1 cellular context compared by ENCODE assay signal in the genomic region with DNA sequence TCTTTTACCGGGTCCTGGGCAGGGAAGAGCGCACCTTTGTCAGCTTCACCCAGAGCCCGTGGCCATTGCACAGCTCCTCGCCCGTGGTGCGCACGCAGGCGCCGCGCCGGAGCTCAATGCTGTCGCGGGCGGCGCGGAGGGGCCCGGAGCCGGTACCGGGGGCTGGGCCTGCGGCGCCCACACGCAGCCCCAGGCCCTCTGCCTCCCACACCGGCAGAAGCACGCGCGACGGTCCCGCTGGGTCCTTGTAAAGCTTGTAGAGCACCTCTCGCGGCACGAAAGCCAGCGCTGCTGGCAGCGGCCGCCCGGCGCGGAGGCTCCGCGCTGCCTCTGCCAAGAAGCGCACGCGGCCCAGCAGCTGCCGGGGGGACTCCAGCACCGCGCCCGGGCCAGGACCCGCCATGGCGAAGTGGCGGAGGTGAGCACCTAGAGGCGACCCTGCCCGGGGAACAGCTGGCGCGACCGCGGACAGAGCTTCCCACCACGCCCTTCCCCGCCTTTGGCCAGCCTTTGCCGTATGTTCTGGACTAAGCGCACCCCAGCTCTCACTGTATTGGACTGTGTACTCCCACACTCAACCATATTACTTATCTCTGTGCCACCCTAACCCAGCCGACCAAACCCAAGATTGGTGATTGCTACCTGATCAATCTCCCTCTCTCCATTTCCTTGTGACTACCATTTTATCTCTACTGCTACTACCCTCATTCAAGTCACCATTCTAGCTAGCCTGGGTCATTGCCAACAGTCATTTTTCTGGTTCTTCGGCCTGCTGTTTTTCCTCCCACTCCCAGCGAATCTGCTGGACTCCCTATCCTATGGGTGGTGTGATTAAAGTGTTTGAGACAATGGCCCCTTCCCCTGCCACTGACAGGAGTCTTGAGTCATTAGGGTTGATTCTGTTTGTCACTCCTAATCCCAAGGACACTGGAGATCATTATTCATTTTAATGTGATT.
TF ChIP-seq lines count a peak whose summit lies in the region.

A gene (minus strand): TSS at position 470 of the 957 bp plus-strand sequence. CDS start 67 bp downstream, at position 403.

TF ChIP-seq in K562, 482 proteins besides CTCF, POLR2A, EP300 and RAD21 (continued from another document and continues in another):
- TF ChIP-seq PHTF2 (CRISPR knock-in tag; IDR thresholded peaks at IDR 0.05) (no peak), HMGN3 (IDR thresholded peaks at IDR 0.05; ENCODE audit: borderline replicate concordance, extremely low read depth, insufficient read length, low read depth, low read length) (peak; percentile 66), STAT5B (CRISPR knock-in tag; IDR thresholded peaks at IDR 0.05) (no peak), ZC3H4 (CRISPR knock-in tag; IDR thresholded peaks at IDR 0.05; ENCODE audit: borderline replicate concordance) (no peak), ILF3 (IDR thresholded peaks at IDR 0.05; ENCODE audit: borderline replicate concordance) (no peak), EP400 (IDR thresholded peaks at IDR 0.05) (no peak), GATAD2A (IDR thresholded peaks at IDR 0.05) (no peak), ZNF586 (CRISPR knock-in tag; conservative IDR thresholded peaks at IDR 0.05) (no peak), NFE2L1 (tag; IDR thresholded peaks at IDR 0.05; ENCODE audit: borderline replicate concordance, low read depth) (no peak), ZNF79 (CRISPR knock-in tag; IDR thresholded peaks at IDR 0.05; ENCODE audit: low read depth) (no peak), LEF1 (IDR thresholded peaks at IDR 0.05) (peak; percentile 48; the same call in 1 of the 2 replicates), RBFOX2 (IDR thresholded peaks at IDR 0.05; ENCODE audit: low read depth, low read length) (peak; percentile 77), ZNF41 (CRISPR knock-in tag; conservative IDR thresholded peaks at IDR 0.05) (no peak), PTBP1 (IDR thresholded peaks at IDR 0.05; ENCODE audit: low read depth, low read length) (no peak), RFX5 (IDR thresholded peaks at IDR 0.05; ENCODE audit: low read depth, low read length) (no peak), CREM (IDR thresholded peaks at IDR 0.05; ENCODE audit: low read depth) (peak; percentile 75), RNF2 (IDR thresholded peaks at IDR 0.05) (no peak), HDAC3 (IDR thresholded peaks at IDR 0.05; ENCODE audit: borderline replicate concordance, partially characterized antibody) (no peak), ZBTB17 (CRISPR knock-in tag; IDR thresholded peaks at IDR 0.05) (no peak), SRSF1 (IDR thresholded peaks at IDR 0.05; ENCODE audit: low read depth, low read length) (no peak), ESRRB (CRISPR knock-in tag; IDR thresholded peaks at IDR 0.05; ENCODE audit: borderline replicate concordance) (no peak), WHSC1 (IDR thresholded peaks at IDR 0.05; ENCODE audit: low read length) (no peak), CCAR2 (IDR thresholded peaks at IDR 0.05; ENCODE audit: low read depth, low read length) (no peak), YY1 (IDR thresholded peaks at IDR 0.05; ENCODE audit: borderline replicate concordance in 1 of 3, control insufficient read depth in 1 of 3, extremely low read depth in 1 of 3, insufficient read depth in 3 of 3, insufficient read length in 1 of 3, insufficient replicate concordance in 2 of 3, low read depth in 1 of 3, low read length in 2 of 3) (peak in 2 of 3 experiments; percentile 78 to 80), PRPF4 (IDR thresholded peaks at IDR 0.05; ENCODE audit: insufficient read depth, low read depth, low read length, poor library complexity, severe bottlenecking) (no peak), GABPB2 (CRISPR knock-in tag; conservative IDR thresholded peaks at IDR 0.05) (no peak), FOXJ2 (tag; IDR thresholded peaks at IDR 0.05) (peak; percentile 91), NFE2 (IDR thresholded peaks at IDR 0.05; ENCODE audit: low read depth) (no peak), ERF (CRISPR knock-in tag; IDR thresholded peaks at IDR 0.05) (peak; percentile 36; the same call in 1 of the 2 replicates), CHD1 (IDR thresholded peaks at IDR 0.05; ENCODE audit: low read length) (no peak), ZC3H8 (IDR thresholded peaks at IDR 0.05) (no peak), KDM1A (IDR thresholded peaks at IDR 0.05) (no peak), ZNF766 (CRISPR knock-in tag; conservative IDR thresholded peaks at IDR 0.05) (peak; percentile 73; the same call in 1 of the 2 replicates), MYC (IDR thresholded peaks at IDR 0.05; ENCODE audit: low read depth, low read length) (no peak; the same call in 1 of the 2 replicates), MYC (CRISPR knock-in tag; IDR thresholded peaks at IDR 0.05; ENCODE audit: borderline replicate concordance, low read depth) (no peak), KLF16 (IDR thresholded peaks at IDR 0.05) (no peak), FOXK1 (CRISPR knock-in tag; IDR thresholded peaks at IDR 0.05; ENCODE audit: borderline replicate concordance) (0 out of 2 replicates have a peak, but pooled peaks have one; percentile 30), BCOR (IDR thresholded peaks at IDR 0.05) (peak; percentile 53; the same call in 1 of the 2 replicates), SRSF3 (IDR thresholded peaks at IDR 0.05; ENCODE audit: insufficient read depth, low read length) (no peak), HNRNPH1 (optimal IDR thresholded peaks at IDR 0.05; ENCODE audit: low read depth, low read length) (no peak), PRMT5 (CRISPR knock-in tag; IDR thresholded peaks at IDR 0.05) (no peak)
- TF ChIP-seq, protein P1, sequence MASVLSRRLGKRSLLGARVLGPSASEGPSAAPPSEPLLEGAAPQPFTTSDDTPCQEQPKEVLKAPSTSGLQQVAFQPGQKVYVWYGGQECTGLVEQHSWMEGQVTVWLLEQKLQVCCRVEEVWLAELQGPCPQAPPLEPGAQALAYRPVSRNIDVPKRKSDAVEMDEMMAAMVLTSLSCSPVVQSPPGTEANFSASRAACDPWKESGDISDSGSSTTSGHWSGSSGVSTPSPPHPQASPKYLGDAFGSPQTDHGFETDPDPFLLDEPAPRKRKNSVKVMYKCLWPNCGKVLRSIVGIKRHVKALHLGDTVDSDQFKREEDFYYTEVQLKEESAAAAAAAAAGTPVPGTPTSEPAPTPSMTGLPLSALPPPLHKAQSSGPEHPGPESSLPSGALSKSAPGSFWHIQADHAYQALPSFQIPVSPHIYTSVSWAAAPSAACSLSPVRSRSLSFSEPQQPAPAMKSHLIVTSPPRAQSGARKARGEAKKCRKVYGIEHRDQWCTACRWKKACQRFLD (CRISPR knock-in tag; IDR thresholded peaks at IDR 0.05) = peak; percentile 53; the same call in 1 of the 2 replicates
- TF ChIP-seq, protein P2, sequence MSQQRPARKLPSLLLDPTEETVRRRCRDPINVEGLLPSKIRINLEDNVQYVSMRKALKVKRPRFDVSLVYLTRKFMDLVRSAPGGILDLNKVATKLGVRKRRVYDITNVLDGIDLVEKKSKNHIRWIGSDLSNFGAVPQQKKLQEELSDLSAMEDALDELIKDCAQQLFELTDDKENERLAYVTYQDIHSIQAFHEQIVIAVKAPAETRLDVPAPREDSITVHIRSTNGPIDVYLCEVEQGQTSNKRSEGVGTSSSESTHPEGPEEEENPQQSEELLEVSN (IDR thresholded peaks at IDR 0.05; ENCODE audit: borderline replicate concordance in 1 of 2, extremely low read depth in 1 of 2, insufficient read depth in 1 of 2, insufficient read length in 1 of 2, low read depth in 1 of 2, low read length in 1 of 2, poor library complexity in 1 of 2, severe bottlenecking in 1 of 2) = peak in 1 of 2 experiments; percentile 44
- TF ChIP-seq, protein P3, sequence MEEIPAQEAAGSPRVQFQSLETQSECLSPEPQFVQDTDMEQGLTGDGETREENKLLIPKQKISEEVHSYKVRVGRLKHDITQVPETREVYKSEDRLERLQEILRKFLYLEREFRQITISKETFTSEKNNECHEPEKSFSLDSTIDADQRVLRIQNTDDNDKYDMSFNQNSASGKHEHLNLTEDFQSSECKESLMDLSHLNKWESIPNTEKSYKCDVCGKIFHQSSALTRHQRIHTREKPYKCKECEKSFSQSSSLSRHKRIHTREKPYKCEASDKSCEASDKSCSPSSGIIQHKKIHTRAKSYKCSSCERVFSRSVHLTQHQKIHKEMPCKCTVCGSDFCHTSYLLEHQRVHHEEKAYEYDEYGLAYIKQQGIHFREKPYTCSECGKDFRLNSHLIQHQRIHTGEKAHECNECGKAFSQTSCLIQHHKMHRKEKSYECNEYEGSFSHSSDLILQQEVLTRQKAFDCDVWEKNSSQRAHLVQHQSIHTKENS (CRISPR knock-in tag; IDR thresholded peaks at IDR 0.05) = no peak
- TF ChIP-seq, protein P4, sequence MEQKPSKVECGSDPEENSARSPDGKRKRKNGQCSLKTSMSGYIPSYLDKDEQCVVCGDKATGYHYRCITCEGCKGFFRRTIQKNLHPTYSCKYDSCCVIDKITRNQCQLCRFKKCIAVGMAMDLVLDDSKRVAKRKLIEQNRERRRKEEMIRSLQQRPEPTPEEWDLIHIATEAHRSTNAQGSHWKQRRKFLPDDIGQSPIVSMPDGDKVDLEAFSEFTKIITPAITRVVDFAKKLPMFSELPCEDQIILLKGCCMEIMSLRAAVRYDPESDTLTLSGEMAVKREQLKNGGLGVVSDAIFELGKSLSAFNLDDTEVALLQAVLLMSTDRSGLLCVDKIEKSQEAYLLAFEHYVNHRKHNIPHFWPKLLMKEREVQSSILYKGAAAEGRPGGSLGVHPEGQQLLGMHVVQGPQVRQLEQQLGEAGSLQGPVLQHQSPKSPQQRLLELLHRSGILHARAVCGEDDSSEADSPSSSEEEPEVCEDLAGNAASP (IDR thresholded peaks at IDR 0.05) = no peak
- TF ChIP-seq, protein P5, sequence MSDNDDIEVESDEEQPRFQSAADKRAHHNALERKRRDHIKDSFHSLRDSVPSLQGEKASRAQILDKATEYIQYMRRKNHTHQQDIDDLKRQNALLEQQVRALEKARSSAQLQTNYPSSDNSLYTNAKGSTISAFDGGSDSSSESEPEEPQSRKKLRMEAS (CRISPR knock-in tag; IDR thresholded peaks at IDR 0.05) = peak; percentile 47; the same call in 1 of the 2 replicates
- TF ChIP-seq, protein P6, sequence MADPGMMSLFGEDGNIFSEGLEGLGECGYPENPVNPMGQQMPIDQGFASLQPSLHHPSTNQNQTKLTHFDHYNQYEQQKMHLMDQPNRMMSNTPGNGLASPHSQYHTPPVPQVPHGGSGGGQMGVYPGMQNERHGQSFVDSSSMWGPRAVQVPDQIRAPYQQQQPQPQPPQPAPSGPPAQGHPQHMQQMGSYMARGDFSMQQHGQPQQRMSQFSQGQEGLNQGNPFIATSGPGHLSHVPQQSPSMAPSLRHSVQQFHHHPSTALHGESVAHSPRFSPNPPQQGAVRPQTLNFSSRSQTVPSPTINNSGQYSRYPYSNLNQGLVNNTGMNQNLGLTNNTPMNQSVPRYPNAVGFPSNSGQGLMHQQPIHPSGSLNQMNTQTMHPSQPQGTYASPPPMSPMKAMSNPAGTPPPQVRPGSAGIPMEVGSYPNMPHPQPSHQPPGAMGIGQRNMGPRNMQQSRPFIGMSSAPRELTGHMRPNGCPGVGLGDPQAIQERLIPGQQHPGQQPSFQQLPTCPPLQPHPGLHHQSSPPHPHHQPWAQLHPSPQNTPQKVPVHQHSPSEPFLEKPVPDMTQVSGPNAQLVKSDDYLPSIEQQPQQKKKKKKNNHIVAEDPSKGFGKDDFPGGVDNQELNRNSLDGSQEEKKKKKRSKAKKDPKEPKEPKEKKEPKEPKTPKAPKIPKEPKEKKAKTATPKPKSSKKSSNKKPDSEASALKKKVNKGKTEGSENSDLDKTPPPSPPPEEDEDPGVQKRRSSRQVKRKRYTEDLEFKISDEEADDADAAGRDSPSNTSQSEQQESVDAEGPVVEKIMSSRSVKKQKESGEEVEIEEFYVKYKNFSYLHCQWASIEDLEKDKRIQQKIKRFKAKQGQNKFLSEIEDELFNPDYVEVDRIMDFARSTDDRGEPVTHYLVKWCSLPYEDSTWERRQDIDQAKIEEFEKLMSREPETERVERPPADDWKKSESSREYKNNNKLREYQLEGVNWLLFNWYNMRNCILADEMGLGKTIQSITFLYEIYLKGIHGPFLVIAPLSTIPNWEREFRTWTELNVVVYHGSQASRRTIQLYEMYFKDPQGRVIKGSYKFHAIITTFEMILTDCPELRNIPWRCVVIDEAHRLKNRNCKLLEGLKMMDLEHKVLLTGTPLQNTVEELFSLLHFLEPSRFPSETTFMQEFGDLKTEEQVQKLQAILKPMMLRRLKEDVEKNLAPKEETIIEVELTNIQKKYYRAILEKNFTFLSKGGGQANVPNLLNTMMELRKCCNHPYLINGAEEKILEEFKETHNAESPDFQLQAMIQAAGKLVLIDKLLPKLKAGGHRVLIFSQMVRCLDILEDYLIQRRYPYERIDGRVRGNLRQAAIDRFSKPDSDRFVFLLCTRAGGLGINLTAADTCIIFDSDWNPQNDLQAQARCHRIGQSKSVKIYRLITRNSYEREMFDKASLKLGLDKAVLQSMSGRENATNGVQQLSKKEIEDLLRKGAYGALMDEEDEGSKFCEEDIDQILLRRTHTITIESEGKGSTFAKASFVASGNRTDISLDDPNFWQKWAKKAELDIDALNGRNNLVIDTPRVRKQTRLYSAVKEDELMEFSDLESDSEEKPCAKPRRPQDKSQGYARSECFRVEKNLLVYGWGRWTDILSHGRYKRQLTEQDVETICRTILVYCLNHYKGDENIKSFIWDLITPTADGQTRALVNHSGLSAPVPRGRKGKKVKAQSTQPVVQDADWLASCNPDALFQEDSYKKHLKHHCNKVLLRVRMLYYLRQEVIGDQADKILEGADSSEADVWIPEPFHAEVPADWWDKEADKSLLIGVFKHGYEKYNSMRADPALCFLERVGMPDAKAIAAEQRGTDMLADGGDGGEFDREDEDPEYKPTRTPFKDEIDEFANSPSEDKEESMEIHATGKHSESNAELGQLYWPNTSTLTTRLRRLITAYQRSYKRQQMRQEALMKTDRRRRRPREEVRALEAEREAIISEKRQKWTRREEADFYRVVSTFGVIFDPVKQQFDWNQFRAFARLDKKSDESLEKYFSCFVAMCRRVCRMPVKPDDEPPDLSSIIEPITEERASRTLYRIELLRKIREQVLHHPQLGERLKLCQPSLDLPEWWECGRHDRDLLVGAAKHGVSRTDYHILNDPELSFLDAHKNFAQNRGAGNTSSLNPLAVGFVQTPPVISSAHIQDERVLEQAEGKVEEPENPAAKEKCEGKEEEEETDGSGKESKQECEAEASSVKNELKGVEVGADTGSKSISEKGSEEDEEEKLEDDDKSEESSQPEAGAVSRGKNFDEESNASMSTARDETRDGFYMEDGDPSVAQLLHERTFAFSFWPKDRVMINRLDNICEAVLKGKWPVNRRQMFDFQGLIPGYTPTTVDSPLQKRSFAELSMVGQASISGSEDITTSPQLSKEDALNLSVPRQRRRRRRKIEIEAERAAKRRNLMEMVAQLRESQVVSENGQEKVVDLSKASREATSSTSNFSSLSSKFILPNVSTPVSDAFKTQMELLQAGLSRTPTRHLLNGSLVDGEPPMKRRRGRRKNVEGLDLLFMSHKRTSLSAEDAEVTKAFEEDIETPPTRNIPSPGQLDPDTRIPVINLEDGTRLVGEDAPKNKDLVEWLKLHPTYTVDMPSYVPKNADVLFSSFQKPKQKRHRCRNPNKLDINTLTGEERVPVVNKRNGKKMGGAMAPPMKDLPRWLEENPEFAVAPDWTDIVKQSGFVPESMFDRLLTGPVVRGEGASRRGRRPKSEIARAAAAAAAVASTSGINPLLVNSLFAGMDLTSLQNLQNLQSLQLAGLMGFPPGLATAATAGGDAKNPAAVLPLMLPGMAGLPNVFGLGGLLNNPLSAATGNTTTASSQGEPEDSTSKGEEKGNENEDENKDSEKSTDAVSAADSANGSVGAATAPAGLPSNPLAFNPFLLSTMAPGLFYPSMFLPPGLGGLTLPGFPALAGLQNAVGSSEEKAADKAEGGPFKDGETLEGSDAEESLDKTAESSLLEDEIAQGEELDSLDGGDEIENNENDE (IDR thresholded peaks at IDR 0.05; ENCODE audit: low read depth, low read length) = peak; percentile 99
